Comparison of ENCODE assay signal across 10 cellular contexts in genomic region chr7:98399462-98399861, GRCh38. TPM values are rescaled to one million over a fixed set of nuclear protein-coding genes. Genes with fewer than 3 reads are reported as not detected.
DNase-seq lines count a peak whose midpoint lies in the region; ATAC-seq and TF ChIP-seq lines count a peak whose summit lies in the region.
"Had no signal": no experiment of that assay in that cellular context is flagged by ENCODE, and none has a peak within 500 bp of the region (broad histone marks: within the 10 kb centered on the region; RNA-seq: fewer than 3 reads in every experiment).

No MANE protein-coding gene starts in this region.

- peaks cover 47% of the 10 kb centered on the region for H3K36me3 Mint-ChIP-seq in Calu3 (ENCODE audit: insufficient read depth, unreplicated experiment)
- H3K36me3 Mint-ChIP-seq in natural killer cell treated with Interleukin-12 subunit alpha and Interleukin-12 subunit beta and Interleukin-15 and Interleukin-18, amount 100 ng/mL, for 72 hours = no peaks in the 10 kb centered on the region

- H3K27ac Mint-ChIP-seq in Calu3 (ENCODE audit: unreplicated experiment) = peak overlapping the region; percentile 79
- H3K27ac Mint-ChIP-seq in natural killer cell treated with Interleukin-12 subunit alpha and Interleukin-12 subunit beta and Interleukin-15 and Interleukin-18, amount 100 ng/mL, for 72 hours = peak overlapping the region in 1 of 2 donors; percentile 36

- no peaks in the 10 kb centered on the region for H3K9me3 ChIP-seq in ectodermal cell (ENCODE audit: control insufficient read depth, low read length)

- DNase-seq in Calu3 (no peak), NAMALWA (ENCODE audit: low spot score) (peak; percentile 22), NCI-H1436 treated with DMSO at 0.1 percent for 48 hours (lab: John Stamatoyannopoulos, UW) (no peak), nucleus accumbens (lab: John Stamatoyannopoulos, UW) (no peak), SHP77 (lab: John Stamatoyannopoulos, UW) (no peak)
- no peak for DNase-seq in natural killer cell treated with Interleukin-12 subunit alpha and Interleukin-12 subunit beta and Interleukin-15 and Interleukin-18, amount 100 ng/mL, for 72 hours (ENCODE audit: low spot score)
- DNase-seq: activated CD8-positive, alpha-beta memory T cell treated with anti-CD3 and anti-CD28 coated beads, Interleukin-2, amount 50 U/mL, for 48 hours; NCI-H1694 had no signal

- peak overlapping the region; percentile 27 for H3K4me3 ChIP-seq in ectodermal cell (ENCODE audit: insufficient read depth, low read depth, low read length)

- no peaks in the 10 kb centered on the region for H3K27me3 Mint-ChIP-seq in Calu3 (ENCODE audit: unreplicated experiment)
- H3K27me3 Mint-ChIP-seq in natural killer cell treated with Interleukin-12 subunit alpha and Interleukin-12 subunit beta and Interleukin-15 and Interleukin-18, amount 100 ng/mL, for 72 hours = peaks cover 15 to 25% of the 10 kb centered on the region in 2 donors

- intact Hi-C loops in Calu3 (cut with micrococcal nuclease; ENCODE audit: unreplicated experiment) = loop anchor here (5.0 kb wide), 1 partner anchor 37 kb away; no protein-coding TSS in a partner anchor

- H3K4me1 Mint-ChIP-seq in Calu3 (ENCODE audit: low read depth, unreplicated experiment) = peaks cover 16% of the 10 kb centered on the region
- peaks cover 0 to 3% of the 10 kb centered on the region in 2 donors for H3K4me1 Mint-ChIP-seq in natural killer cell treated with Interleukin-12 subunit alpha and Interleukin-12 subunit beta and Interleukin-15 and Interleukin-18, amount 100 ng/mL, for 72 hours (ENCODE audit: low read depth in 2 of 2)

- CTCF ChIA-PET in Calu3 (lab: Charles Lee) = no interaction called here

- H3K36me3 ChIP-seq in ectodermal cell (ENCODE audit: control insufficient read depth, insufficient read depth, low read length) = no peaks in the 10 kb centered on the region

- no peak for ATAC-seq in natural killer cell treated with Interleukin-12 subunit alpha and Interleukin-12 subunit beta and Interleukin-15 and Interleukin-18, amount 100 ng/mL, for 72 hours
- ATAC-seq in GM18873 (IDR thresholded peaks at IDR 0.05; ENCODE audit: low FRiP score, unreplicated experiment) = no peak

- H3K27me3 ChIP-seq in ectodermal cell (ENCODE audit: control insufficient read depth, insufficient read depth, low read length, poor library complexity, severe bottlenecking) = no peaks in the 10 kb centered on the region

- H3K4me3 Mint-ChIP-seq in Calu3 (ENCODE audit: low read depth, unreplicated experiment) = peak overlapping the region; percentile 82
- H3K4me3 Mint-ChIP-seq in natural killer cell treated with Interleukin-12 subunit alpha and Interleukin-12 subunit beta and Interleukin-15 and Interleukin-18, amount 100 ng/mL, for 72 hours = peak overlapping the region; percentile 23

- no peak for TF ChIP-seq CTCF in Calu3 (IDR thresholded peaks at IDR 0.05; ENCODE audit: unreplicated experiment)

- no peaks in the 10 kb centered on the region for H3K4me1 ChIP-seq in ectodermal cell (ENCODE audit: control insufficient read depth, insufficient read depth, low read length)

- no peak overlapping the region for H3K27ac ChIP-seq in ectodermal cell (ENCODE audit: insufficient read depth, low read depth, low read length, poor library complexity, severe bottlenecking)

- H3K9me3 Mint-ChIP-seq in Calu3 (ENCODE audit: low read depth, unreplicated experiment) = no peaks in the 10 kb centered on the region
- no peaks in the 10 kb centered on the region for H3K9me3 Mint-ChIP-seq in natural killer cell treated with Interleukin-12 subunit alpha and Interleukin-12 subunit beta and Interleukin-15 and Interleukin-18, amount 100 ng/mL, for 72 hours

- WGBS in ectodermal cell, 2 experiments = 73 to 77% methylated on average over 3 to 4 of the region's 7 CpGs

- BruUV-seq in Calu3 (replicated peaks; lab: Mats Ljungman, UMichigan) = no TSS peak

RNA-seq across cellular contexts. Expression of gene BAIAP2L1, which starts 1.4 kb away (rescaled TPM):
- total RNA-seq in Calu3 (2022) = 55.8 and 63.8 TPM in 2 replicates
- polyA plus RNA-seq in ectodermal cell (2013, experiment 1 of 4) = 28.8 TPM
- polyA plus RNA-seq in ectodermal cell (2013, experiment 2 of 4) = 27.1 TPM
- 26.6 TPM for polyA plus RNA-seq in ectodermal cell (2013, experiment 3 of 4)
- 28.4 TPM for polyA plus RNA-seq in ectodermal cell (2013, experiment 4 of 4)
- total RNA-seq in natural killer cell treated with Interleukin-12 subunit alpha and Interleukin-12 subunit beta and Interleukin-15 and Interleukin-18, amount 100 ng/mL, for 72 hours = 1 to 10 TPM in 1 of 2 donors, under 1 TPM in 1; 0.76 to 1.1 TPM

Comparison
In these comparisons a context has a peak if more than half of its experiments do, and no peak if none do; other contexts are left out.
1. RNA of gene BAIAP2L1, which starts 1.4 kb away (total RNA-seq): 55.8 to 63.8 TPM in Calu3; 0.76 to 1.1 TPM in natural killer cell treated with Interleukin-12 subunit alpha and Interleukin-12 subunit beta and Interleukin-15 and Interleukin-18, amount 100 ng/mL, for 72 hours; every median in the first group is over 10 times any median in the second.